1 cellular context compared by ENCODE assay signal in the genomic region with DNA sequence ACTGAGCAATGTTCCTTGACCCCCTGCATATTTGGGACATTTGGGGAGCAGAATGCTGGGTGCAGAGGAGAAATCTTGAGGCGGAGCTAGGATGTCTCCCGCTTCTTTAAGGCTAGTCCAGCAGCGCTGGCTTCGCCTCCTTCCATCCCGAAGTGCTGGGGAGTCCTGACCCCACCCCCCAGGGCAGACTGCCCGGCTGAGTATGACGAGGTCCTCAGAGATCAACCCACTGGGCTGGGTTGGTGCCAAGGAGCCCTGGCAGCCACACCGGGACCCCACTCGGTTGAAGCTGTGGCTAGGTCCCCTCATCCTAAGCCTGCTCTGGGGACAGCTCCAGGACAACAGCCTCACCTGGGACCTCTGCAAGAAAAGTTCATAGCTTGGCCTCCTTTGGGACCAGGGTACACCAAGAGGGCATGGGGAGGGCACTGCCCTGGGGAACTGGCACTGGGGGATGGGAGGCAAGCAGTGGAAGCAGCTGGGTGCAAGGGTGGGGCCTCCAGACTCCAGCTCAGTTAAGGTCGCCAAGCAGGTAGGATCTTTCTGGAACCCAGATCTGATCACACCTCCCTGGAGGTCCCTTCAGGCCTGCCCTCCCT.
TF ChIP-seq lines count a peak whose summit lies in the region.

No MANE protein-coding gene starts in this region.

TF ChIP-seq in IMR-90, 13 proteins besides CTCF, POLR2A, EP300 and RAD21:
- TF ChIP-seq RFX5 (IDR thresholded peaks at IDR 0.05; ENCODE audit: low read depth, low read length) (no peak), CEBPB (IDR thresholded peaks at IDR 0.05; ENCODE audit: low read depth, low read length) (no peak), NFE2L2 (IDR thresholded peaks at IDR 0.05; ENCODE audit: low read depth, low read length) (no peak), MAZ (IDR thresholded peaks at IDR 0.05; ENCODE audit: borderline replicate concordance, low read depth, low read length) (no peak)
- TF ChIP-seq, protein P1, sequence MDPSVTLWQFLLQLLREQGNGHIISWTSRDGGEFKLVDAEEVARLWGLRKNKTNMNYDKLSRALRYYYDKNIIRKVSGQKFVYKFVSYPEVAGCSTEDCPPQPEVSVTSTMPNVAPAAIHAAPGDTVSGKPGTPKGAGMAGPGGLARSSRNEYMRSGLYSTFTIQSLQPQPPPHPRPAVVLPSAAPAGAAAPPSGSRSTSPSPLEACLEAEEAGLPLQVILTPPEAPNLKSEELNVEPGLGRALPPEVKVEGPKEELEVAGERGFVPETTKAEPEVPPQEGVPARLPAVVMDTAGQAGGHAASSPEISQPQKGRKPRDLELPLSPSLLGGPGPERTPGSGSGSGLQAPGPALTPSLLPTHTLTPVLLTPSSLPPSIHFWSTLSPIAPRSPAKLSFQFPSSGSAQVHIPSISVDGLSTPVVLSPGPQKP (IDR thresholded peaks at IDR 0.05; ENCODE audit: borderline replicate concordance, low read depth, low read length) = no peak
